ENCODE assay signal across 8 cellular contexts in genomic region chr1:150516616-150517015, GRCh38. TPM values are rescaled to one million over a fixed set of nuclear protein-coding genes. Genes with fewer than 3 reads are reported as not detected.
DNase-seq lines count a peak whose midpoint lies in the region; ATAC-seq and TF ChIP-seq lines count a peak whose summit lies in the region.

No MANE protein-coding gene starts in this region.

- H3K36me3 Mint-ChIP-seq in activated T-cell treated with anti-CD3 and anti-CD28 coated beads, Interleukin-2, amount 50 U/mL, for 24 hours (ENCODE audit: low read depth) = peaks cover 6% of the 10 kb centered on the region

- TSS peak; percentile 73 for BruUV-seq in Panc1 (replicated peaks; lab: Mats Ljungman, UMichigan)

- peak overlapping the region; percentile 66 to 74 for H3K4me3 ChIP-seq in Panc1 (ENCODE audit: low read depth in 2 of 2, low read length in 2 of 2)
- H3K4me3 ChIP-seq in esophagus muscularis mucosa = peak overlapping the region; percentile 56 to 70 (median 62)

- POLR2A ChIA-PET in Panc1 (lab: Charles Lee) = no interaction called here

- TF ChIP-seq CTCF in Panc1 (IDR thresholded peaks at IDR 0.05) = no peak
- peak in 2 of 3 experiments; percentile 12 to 36 for TF ChIP-seq CTCF in esophagus muscularis mucosa (IDR thresholded peaks at IDR 0.05)

- 32% methylated on average over 4 of the region's 4 CpGs for WGBS in esophagus muscularis mucosa

- peak overlapping the region; percentile 87 for H3K27ac Mint-ChIP-seq in activated T-cell treated with anti-CD3 and anti-CD28 coated beads, Interleukin-2, amount 50 U/mL, for 24 hours
- no peak overlapping the region for H3K27ac Mint-ChIP-seq in stimulated activated naive CD8-positive, alpha-beta T cell treated with anti-CD3 and anti-CD28 coated beads, Interleukin-15, amount 100 ng/mL, for 72 hours

- TF ChIP-seq EP300 in esophagus muscularis mucosa (IDR thresholded peaks at IDR 0.05) = no peak

- H3K27me3 ChIP-seq in Panc1 (ENCODE audit: control insufficient read depth, insufficient read depth, low read length) (no peaks in the 10 kb centered on the region), esophagus muscularis mucosa (no peaks in the 10 kb centered on the region)

- no peaks in the 10 kb centered on the region for H3K27me3 Mint-ChIP-seq in activated T-cell treated with anti-CD3 and anti-CD28 coated beads, Interleukin-2, amount 50 U/mL, for 24 hours
- no peaks in the 10 kb centered on the region for H3K27me3 Mint-ChIP-seq in stimulated activated naive CD8-positive, alpha-beta T cell treated with anti-CD3 and anti-CD28 coated beads, Interleukin-15, amount 100 ng/mL, for 72 hours

- H3K9me3 ChIP-seq in Panc1 (ENCODE audit: control insufficient read depth, insufficient read depth, low read depth, low read length) (no peaks in the 10 kb centered on the region), esophagus muscularis mucosa (no peaks in the 10 kb centered on the region)

- H3K36me3 ChIP-seq in Panc1 (ENCODE audit: control insufficient read depth, insufficient read depth, low read length) = no peaks in the 10 kb centered on the region
- H3K36me3 ChIP-seq in esophagus muscularis mucosa = peaks cover 0 to 11% (median 7%) of the 10 kb centered on the region in 4 donors

- no peak for DNase-seq in activated T-cell treated with anti-CD3 and anti-CD28 coated beads, Interleukin-2, amount 50 U/mL, for 24 hours
- no peak for DNase-seq in activated T-cell treated with anti-CD3 and anti-CD28 coated beads, Interleukin-2, amount 50 U/mL, for 1 hour
- DNase-seq in Panc1 (ENCODE audit: low read depth, low spot score) = no peak
- no peak for DNase-seq in esophagus muscularis mucosa (ENCODE audit: extremely low spot score)
- no peak for DNase-seq in stimulated activated naive CD8-positive, alpha-beta T cell treated with anti-CD3 and anti-CD28 coated beads, Interleukin-15, amount 100 ng/mL, for 72 hours
- DNase-seq in hepatic stellate cell (ENCODE audit: low spot score) = no peak

- intact Hi-C loops in Panc1 (cut with micrococcal nuclease; ENCODE audit: unreplicated experiment) (no loop called here), esophagus muscularis mucosa (cut with DNase I) (no loop called here)

- H3K4me3 Mint-ChIP-seq in activated T-cell treated with anti-CD3 and anti-CD28 coated beads, Interleukin-2, amount 50 U/mL, for 24 hours = peak overlapping the region; percentile 88
- peak overlapping the region; percentile 86 to 93 for H3K4me3 Mint-ChIP-seq in stimulated activated naive CD8-positive, alpha-beta T cell treated with anti-CD3 and anti-CD28 coated beads, Interleukin-15, amount 100 ng/mL, for 72 hours

- no peak for TF ChIP-seq POLR2A in esophagus muscularis mucosa (IDR thresholded peaks at IDR 0.05; ENCODE audit: low read depth)

- no peaks in the 10 kb centered on the region for H3K9me3 Mint-ChIP-seq in activated T-cell treated with anti-CD3 and anti-CD28 coated beads, Interleukin-2, amount 50 U/mL, for 24 hours
- no peaks in the 10 kb centered on the region for H3K9me3 Mint-ChIP-seq in stimulated activated naive CD8-positive, alpha-beta T cell treated with anti-CD3 and anti-CD28 coated beads, Interleukin-15, amount 100 ng/mL, for 72 hours

- H3K27ac ChIP-seq in Panc1 (ENCODE audit: low read length) (no peak overlapping the region; the same call in 1 of the 2 replicates), esophagus muscularis mucosa (replicated peaks in 1 of 4) (peak overlapping the region; percentile 85 to 89 (median 87))

- ATAC-seq in Panc1 = no peak
- no peak for ATAC-seq in stimulated activated naive CD8-positive, alpha-beta T cell treated with anti-CD3 and anti-CD28 coated beads, Interleukin-15, amount 100 ng/mL, for 72 hours
- ATAC-seq in HG03175 (IDR thresholded peaks at IDR 0.05; ENCODE audit: unreplicated experiment) = no peak
- no peak for ATAC-seq in HG02763 (IDR thresholded peaks at IDR 0.05; ENCODE audit: unreplicated experiment)

- no peaks in the 10 kb centered on the region for H3K4me1 ChIP-seq in Panc1 (ENCODE audit: control insufficient read depth, insufficient read depth, low read length)
- H3K4me1 ChIP-seq in esophagus muscularis mucosa = peaks cover 12 to 31% (median 29%) of the 10 kb centered on the region in 4 donors

- CTCF ChIA-PET in Panc1 (lab: Charles Lee) = interaction anchor here (1.3 kb wide), 1 partner anchor 11 kb away, joined by 4 read pairs; no protein-coding TSS in a partner anchor

- in situ Hi-C loops in Panc1 (cut with HindIII; ENCODE audit: low pct_unique_long_range_greater_than_20kb, low sequenced_read_pairs) = no loop called here

- peaks cover 18% of the 10 kb centered on the region for H3K4me1 Mint-ChIP-seq in activated T-cell treated with anti-CD3 and anti-CD28 coated beads, Interleukin-2, amount 50 U/mL, for 24 hours (ENCODE audit: low read depth)
- H3K4me1 Mint-ChIP-seq in stimulated activated naive CD8-positive, alpha-beta T cell treated with anti-CD3 and anti-CD28 coated beads, Interleukin-15, amount 100 ng/mL, for 72 hours = peaks cover 25% of the 10 kb centered on the region

RNA-seq across cellular contexts. Expression of gene FALEC, which starts 1.1 kb away (rescaled TPM):
- total RNA-seq in Panc1 (2021; ENCODE audit: unreplicated experiment) (1.0 TPM), esophagus muscularis mucosa (not detected)
- 0.53 TPM for polyA plus RNA-seq in Panc1 (2012; ENCODE audit: insufficient read length)

RNA-seq across cellular contexts. Expression of gene ECM1, which starts 8.7 kb away (rescaled TPM):
- total RNA-seq in Panc1 (2021; ENCODE audit: unreplicated experiment) (2.2 TPM), esophagus muscularis mucosa (10 to 100 TPM; 17.4 to 32.9 (median 18.6) TPM)
- 1.2 TPM for polyA plus RNA-seq in Panc1 (2012; ENCODE audit: insufficient read length)

RNA-seq across cellular contexts. Expression of gene TARS2, which starts 29.4 kb away (rescaled TPM):
- 28.2 TPM for total RNA-seq in Panc1 (2021; ENCODE audit: unreplicated experiment)
- polyA plus RNA-seq in Panc1 (2012; ENCODE audit: insufficient read length) = 22.8 TPM
- 10 to 100 TPM in 3 of 4 donors, 1 to 10 TPM in 1; 5.8 to 19.4 (median 12.8) TPM for total RNA-seq in esophagus muscularis mucosa

RNA-seq across cellular contexts. Expression of gene ADAMTSL4, which starts 32.6 kb away (rescaled TPM):
- total RNA-seq in Panc1 (2021; ENCODE audit: unreplicated experiment) (9.5 TPM), esophagus muscularis mucosa (10 to 100 TPM; 33.6 to 86.1 (median 48.2) TPM)
- polyA plus RNA-seq in Panc1 (2012; ENCODE audit: insufficient read length) = 10.4 TPM
